Comparison of ENCODE assay signal across 1 cellular context in genomic region chr19:11494634-11495285, GRCh38.
TF ChIP-seq lines count a peak whose summit lies in the region.

No MANE protein-coding gene starts in this region.

TF ChIP-seq in K562, 482 proteins besides CTCF, POLR2A, EP300 and RAD21:
- TF ChIP-seq GTF2E2 (tag; IDR thresholded peaks at IDR 0.05) (no peak), RBFOX2 (IDR thresholded peaks at IDR 0.05; ENCODE audit: low read depth, low read length) (0 out of 2 replicates have a peak, but pooled peaks have one; percentile 15)
TF ChIP-seq in K562: peak in this region for 1.
